In genomic region chr18:77067315-77068061, GRCh38 we compare ENCODE assay signal across 8 cellular contexts.
A peak's percentile ranks its signal among the peaks of the same experiment; 100 is the strongest.
DNase-seq lines count a peak whose midpoint lies in the region; ATAC-seq and TF ChIP-seq lines count a peak whose summit lies in the region.

No MANE protein-coding gene starts in this region.

- peaks cover 8 to 42% of the 10 kb centered on the region in 2 donors for H3K4me1 ChIP-seq in ascending aorta

- no peaks in the 10 kb centered on the region for H3K9me3 ChIP-seq in ascending aorta

- H3K4me3 ChIP-seq in GM12875 (ENCODE audit: low read depth, low read length) (no peak overlapping the region), ascending aorta (no peak overlapping the region)

- H3K27me3 ChIP-seq in ascending aorta, result no peaks in the 10 kb centered on the region

- H3K36me3 Mint-ChIP-seq in T-helper 1 cell treated with Interleukin-12 subunit alpha and Interleukin-12 subunit beta and Interleukin-4 antibody, amounts not matched to agents 30 μg/mL and 1 μg/mL, for 36 hours (ENCODE audit: low read depth), result peaks cover 53% of the 10 kb centered on the region

- H3K27ac ChIP-seq in ascending aorta, result peak overlapping the region; percentile 69 to 84

- H3K9me3 Mint-ChIP-seq in T-helper 1 cell treated with Interleukin-12 subunit alpha and Interleukin-12 subunit beta and Interleukin-4 antibody, amounts not matched to agents 30 μg/mL and 1 μg/mL, for 36 hours, result no peaks in the 10 kb centered on the region

- TF ChIP-seq CTCF in GM12875 (IDR thresholded peaks at IDR 0.05; ENCODE audit: borderline replicate concordance, insufficient read depth, low read depth, low read length), result peak; percentile 7; the same call in 1 of the 2 replicates
- peak in 1 of 3 experiments; percentile 24 for TF ChIP-seq CTCF in ascending aorta (IDR thresholded peaks at IDR 0.05)

- H3K27me3 Mint-ChIP-seq in T-helper 1 cell treated with Interleukin-12 subunit alpha and Interleukin-12 subunit beta and Interleukin-4 antibody, amounts not matched to agents 30 μg/mL and 1 μg/mL, for 36 hours (ENCODE audit: low read depth), result no peaks in the 10 kb centered on the region

- peak; percentile 28 for ATAC-seq in HG03103 (IDR thresholded peaks at IDR 0.05; ENCODE audit: low read depth, unreplicated experiment)
- peak; percentile 71 for ATAC-seq in left colon
- ATAC-seq in HG03439 (IDR thresholded peaks at IDR 0.05; ENCODE audit: unreplicated experiment), result no peak

- H3K4me1 Mint-ChIP-seq in T-helper 1 cell treated with Interleukin-12 subunit alpha and Interleukin-12 subunit beta and Interleukin-4 antibody, amounts not matched to agents 30 μg/mL and 1 μg/mL, for 36 hours (ENCODE audit: low read depth), result peaks cover 93% of the 10 kb centered on the region

- DNase-seq in ascending aorta (ENCODE audit: low spot score in 2 of 2) (peak; percentile 67 to 90), left colon (peak; percentile 51 to 56), midbrain (lab: John Stamatoyannopoulos, UW) (no peak)
- DNase-seq in stimulated activated CD4-positive, alpha-beta T cell treated with anti-CD3 and anti-CD28 coated beads, Interleukin-4, amount 100 ng/mL, for 48 hours (ENCODE audit: low read depth in 2 of 2), result peak; percentile 35 to 57

- H3K36me3 ChIP-seq in ascending aorta, result peaks cover 5 to 18% of the 10 kb centered on the region in 2 donors

- H3K4me3 Mint-ChIP-seq in T-helper 1 cell treated with Interleukin-12 subunit alpha and Interleukin-12 subunit beta and Interleukin-4 antibody, amounts not matched to agents 30 μg/mL and 1 μg/mL, for 36 hours, result peak overlapping the region; percentile 72

- peak overlapping the region; percentile 93 for H3K27ac Mint-ChIP-seq in T-helper 1 cell treated with Interleukin-12 subunit alpha and Interleukin-12 subunit beta and Interleukin-4 antibody, amounts not matched to agents 30 μg/mL and 1 μg/mL, for 36 hours

- intact Hi-C loops in ascending aorta (cut with DNase I), result loop anchor here (1.0 to 5.0 kb wide), 3 partner anchors 34 to 245 kb away; partner anchors contain the start of genes MBP and ZNF236
- intact Hi-C loops in left colon (cut with DNase I, micrococcal nuclease), result no loop called here
